24 cellular contexts compared by ENCODE assay signal in genomic region chr7:99780588-99780987, GRCh38. TPM values are rescaled to one million over a fixed set of nuclear protein-coding genes. Genes with fewer than 3 reads are reported as not detected.
A peak's percentile ranks its signal among the peaks of the same experiment; 100 is the strongest.
DNase-seq lines count a peak whose midpoint lies in the region; ATAC-seq and TF ChIP-seq lines count a peak whose summit lies in the region.
"Had no signal": no experiment of that assay in that cellular context is flagged by ENCODE, and none has a peak within 500 bp of the region (broad histone marks: within the 10 kb centered on the region; RNA-seq: fewer than 3 reads in every experiment).

No MANE protein-coding gene starts in this region.

- 61 to 95% (median 88%) methylated on average over 1 of the region's 1 CpG for WGBS in spleen, 5 donors

- no peak overlapping the region for H3K4me3 Mint-ChIP-seq in activated T-cell treated with anti-CD3 and anti-CD28 coated beads, Interleukin-2, amount 50 U/mL, for 72 hours
- no peak overlapping the region for H3K4me3 Mint-ChIP-seq in stimulated activated naive CD8-positive, alpha-beta T cell treated with anti-CD3 and anti-CD28 coated beads, Interleukin-15, amount 100 ng/mL, for 72 hours
- H3K4me3 Mint-ChIP-seq in stimulated activated effector memory CD8-positive, alpha-beta T cell treated with anti-CD3 and anti-CD28 coated beads, Interleukin-12 subunit alpha, Interleukin-12 subunit beta, amount 100 ng/mL, for 72 hours = no peak overlapping the region
- H3K4me3 Mint-ChIP-seq: CD14-positive monocyte; CD4-positive, alpha-beta T cell; CD8-positive, alpha-beta memory T cell had no signal

- no peaks in the 10 kb centered on the region for H3K36me3 ChIP-seq in spleen
- H3K36me3 ChIP-seq: BE2C; BLaER1 treated with 17β-estradiol and CSF1 and Interleukin-3, amounts not matched to agents 10 nM and 100 nM had no signal

- TF ChIP-seq POLR2A in spleen (IDR thresholded peaks at IDR 0.05) = no peak

- DNase-seq in activated T-cell treated with anti-CD3 and anti-CD28 coated beads, Interleukin-2, amount 50 U/mL, for 72 hours = no peak
- no peak for DNase-seq in activated T-cell treated with anti-CD3 and anti-CD28 coated beads, Interleukin-2, amount 50 U/mL, for 48 hours
- no peak for DNase-seq in stimulated activated naive CD8-positive, alpha-beta T cell treated with anti-CD3 and anti-CD28 coated beads, Interleukin-15, Interleukin-2, amounts not matched to agents 100 U/mL and 50 U/mL, for 24 hours
- no peak for DNase-seq in stimulated activated naive CD8-positive, alpha-beta T cell treated with anti-CD3 and anti-CD28 coated beads, Interleukin-15, amount 100 ng/mL, for 72 hours
- no peak for DNase-seq in stimulated activated effector memory CD8-positive, alpha-beta T cell treated with anti-CD3 and anti-CD28 coated beads, Interleukin-12 subunit alpha, Interleukin-12 subunit beta, amount 100 ng/mL, for 72 hours (ENCODE audit: low spot score in 2 of 2)
- DNase-seq in spleen = no peak
- DNase-seq: 8988T; ACHN; AML-193; BE2C; CD4-positive, alpha-beta T cell; CD8-positive, alpha-beta memory T cell; DMS 273 treated with DMSO at 0.1 percent for 48 hours; DMS79; EL; GDM1; GM23248; H7; HCEC 1CT had no signal

- no peak overlapping the region for H3K27ac Mint-ChIP-seq in activated T-cell treated with anti-CD3 and anti-CD28 coated beads, Interleukin-2, amount 50 U/mL, for 72 hours
- no peak overlapping the region for H3K27ac Mint-ChIP-seq in stimulated activated naive CD8-positive, alpha-beta T cell treated with anti-CD3 and anti-CD28 coated beads, Interleukin-15, amount 100 ng/mL, for 72 hours
- no peak overlapping the region for H3K27ac Mint-ChIP-seq in stimulated activated effector memory CD8-positive, alpha-beta T cell treated with anti-CD3 and anti-CD28 coated beads, Interleukin-12 subunit alpha, Interleukin-12 subunit beta, amount 100 ng/mL, for 72 hours
- H3K27ac Mint-ChIP-seq: CD14-positive monocyte; CD4-positive, alpha-beta T cell; CD8-positive, alpha-beta memory T cell had no signal

- intact Hi-C loops in spleen (cut with DNase I; ENCODE audit: low total_unique reads) = no loop called here

- H3K9me3 Mint-ChIP-seq in activated T-cell treated with anti-CD3 and anti-CD28 coated beads, Interleukin-2, amount 50 U/mL, for 72 hours = no peaks in the 10 kb centered on the region
- H3K9me3 Mint-ChIP-seq in stimulated activated naive CD8-positive, alpha-beta T cell treated with anti-CD3 and anti-CD28 coated beads, Interleukin-15, amount 100 ng/mL, for 72 hours = peaks cover 0 to under 1% of the 10 kb centered on the region in 2 donors
- H3K9me3 Mint-ChIP-seq in stimulated activated effector memory CD8-positive, alpha-beta T cell treated with anti-CD3 and anti-CD28 coated beads, Interleukin-12 subunit alpha, Interleukin-12 subunit beta, amount 100 ng/mL, for 72 hours = no peaks in the 10 kb centered on the region
- H3K9me3 Mint-ChIP-seq: CD8-positive, alpha-beta memory T cell had no signal

- H3K27ac ChIP-seq in spleen = no peak overlapping the region
- H3K27ac ChIP-seq: A549; BLaER1 treated with 17β-estradiol and CSF1 and Interleukin-3, amounts not matched to agents 10 nM and 100 nM; GM23248 had no signal

- H3K4me1 ChIP-seq in spleen = no peaks in the 10 kb centered on the region
- H3K4me1 ChIP-seq: A549; BE2C; BLaER1 treated with 17β-estradiol and CSF1 and Interleukin-3, amounts not matched to agents 10 nM and 100 nM had no signal

- no peak for TF ChIP-seq CTCF in spleen (IDR thresholded peaks at IDR 0.05 in 8 of 11, conservative IDR thresholded peaks at IDR 0.05 in 3 of 11)

- no peaks in the 10 kb centered on the region for H3K9me3 ChIP-seq in spleen
- H3K9me3 ChIP-seq: A549, BE2C had no signal

- peaks cover 57% of the 10 kb centered on the region for H3K27me3 Mint-ChIP-seq in activated T-cell treated with anti-CD3 and anti-CD28 coated beads, Interleukin-2, amount 50 U/mL, for 72 hours (ENCODE audit: low read depth)
- peaks cover 40% of the 10 kb centered on the region for H3K27me3 Mint-ChIP-seq in stimulated activated naive CD8-positive, alpha-beta T cell treated with anti-CD3 and anti-CD28 coated beads, Interleukin-15, amount 100 ng/mL, for 72 hours

- ATAC-seq in activated T-cell treated with anti-CD3 and anti-CD28 coated beads, Interleukin-2, amount 50 U/mL, for 72 hours (replicated peaks in 1 of 2) = peak; percentile 43 to 56
- ATAC-seq in stimulated activated naive CD8-positive, alpha-beta T cell treated with anti-CD3 and anti-CD28 coated beads, Interleukin-15, Interleukin-2, amounts not matched to agents 100 U/mL and 50 U/mL, for 24 hours = peak; percentile 59
- no peak for ATAC-seq in stimulated activated naive CD8-positive, alpha-beta T cell treated with anti-CD3 and anti-CD28 coated beads, Interleukin-15, amount 100 ng/mL, for 72 hours
- peak; percentile 44 for ATAC-seq in stimulated activated effector memory CD8-positive, alpha-beta T cell treated with anti-CD3 and anti-CD28 coated beads, Interleukin-12 subunit alpha, Interleukin-12 subunit beta, amount 100 ng/mL, for 72 hours
- ATAC-seq: A549, GM12878 had no signal

- H3K4me1 Mint-ChIP-seq in activated T-cell treated with anti-CD3 and anti-CD28 coated beads, Interleukin-2, amount 50 U/mL, for 72 hours (ENCODE audit: low read depth) = peaks cover 21% of the 10 kb centered on the region
- H3K4me1 Mint-ChIP-seq in stimulated activated naive CD8-positive, alpha-beta T cell treated with anti-CD3 and anti-CD28 coated beads, Interleukin-15, amount 100 ng/mL, for 72 hours = no peaks in the 10 kb centered on the region
- no peaks in the 10 kb centered on the region for H3K4me1 Mint-ChIP-seq in stimulated activated effector memory CD8-positive, alpha-beta T cell treated with anti-CD3 and anti-CD28 coated beads, Interleukin-12 subunit alpha, Interleukin-12 subunit beta, amount 100 ng/mL, for 72 hours
- H3K4me1 Mint-ChIP-seq: CD14-positive monocyte; CD8-positive, alpha-beta memory T cell had no signal

- H3K27me3 ChIP-seq in spleen (replicated peaks in 1 of 7) = peaks cover 0 to 25% (median 0%) of the 10 kb centered on the region in 7 donors
- H3K27me3 ChIP-seq: BE2C; BLaER1 treated with 17β-estradiol and CSF1 and Interleukin-3, amounts not matched to agents 10 nM and 100 nM had no signal

- no peaks in the 10 kb centered on the region for H3K36me3 Mint-ChIP-seq in activated T-cell treated with anti-CD3 and anti-CD28 coated beads, Interleukin-2, amount 50 U/mL, for 72 hours (ENCODE audit: insufficient read depth in 2 of 2)
- H3K36me3 Mint-ChIP-seq in stimulated activated effector memory CD8-positive, alpha-beta T cell treated with anti-CD3 and anti-CD28 coated beads, Interleukin-12 subunit alpha, Interleukin-12 subunit beta, amount 100 ng/mL, for 72 hours = no peaks in the 10 kb centered on the region
- H3K36me3 Mint-ChIP-seq: CD14-positive monocyte; CD8-positive, alpha-beta memory T cell had no signal

- H3K4me3 ChIP-seq in spleen = no peak overlapping the region
- H3K4me3 ChIP-seq: A549; BLaER1 treated with 17β-estradiol and CSF1 and Interleukin-3, amounts not matched to agents 10 nM and 100 nM; GM12878; GM23248 had no signal

RNA-seq across cellular contexts. Expression of gene CYP3A4, which starts 3.4 kb away (rescaled TPM):
- total RNA-seq in activated T-cell treated with anti-CD3 and anti-CD28 coated beads, Interleukin-2, amount 50 U/mL, for 72 hours = not detected
- not detected for total RNA-seq in spleen
- not detected for polyA plus RNA-seq in spleen
- total RNA-seq: CD4-positive, alpha-beta T cell; CD8-positive, alpha-beta memory T cell; GM23248; H1; H7 had no signal
- polyA plus RNA-seq: CD14-positive monocyte; CD8-positive, alpha-beta memory T cell; GM23248; H1 had no signal

RNA-seq across cellular contexts. Expression of gene CYP3A7, which starts 45.6 kb away (rescaled TPM):
- total RNA-seq in activated T-cell treated with anti-CD3 and anti-CD28 coated beads, Interleukin-2, amount 50 U/mL, for 72 hours = not detected
- total RNA-seq in spleen = not detected
- not detected for polyA plus RNA-seq in spleen
- total RNA-seq: CD4-positive, alpha-beta T cell; CD8-positive, alpha-beta memory T cell; GM23248; H1; H7 had no signal
- polyA plus RNA-seq: CD14-positive monocyte; CD8-positive, alpha-beta memory T cell; GM23248; H1 had no signal

RNA-seq across cellular contexts. Expression of gene CYP3A43, which starts 47.2 kb away (rescaled TPM):
- under 1 TPM; 0.17 to 0.32 TPM for total RNA-seq in activated T-cell treated with anti-CD3 and anti-CD28 coated beads, Interleukin-2, amount 50 U/mL, for 72 hours
- total RNA-seq in spleen = 1 to 10 TPM in 1 of 7 donors, under 1 TPM in 1, not detected in 5; 0.39 to 1.2 TPM
- not detected for polyA plus RNA-seq in spleen
- total RNA-seq: CD4-positive, alpha-beta T cell; CD8-positive, alpha-beta memory T cell; GM12878; GM23248; H1; H7 had no signal
- polyA plus RNA-seq: A549; CD14-positive monocyte; CD8-positive, alpha-beta memory T cell; GM23248 had no signal
